Comparison of ENCODE assay signal across 1 cellular context in genomic region chr13:68056816-68057710, GRCh38.
TF ChIP-seq lines count a peak whose summit lies in the region.

No MANE protein-coding gene starts in this region.

TF ChIP-seq in HepG2, 621 proteins besides CTCF, POLR2A, EP300 and RAD21 (continued from another document and continues in another):
- TF ChIP-seq ZBTB40 (IDR thresholded peaks at IDR 0.05), result no peak
- no peak for TF ChIP-seq ZBTB40 (CRISPR knock-in tag; IDR thresholded peaks at IDR 0.05)
- peak; percentile 52; the same call in 1 of the 2 replicates for TF ChIP-seq GATAD2A (CRISPR knock-in tag; IDR thresholded peaks at IDR 0.05)
- no peak for TF ChIP-seq TP53 (CRISPR knock-in tag; conservative IDR thresholded peaks at IDR 0.05)
- no peak for TF ChIP-seq KAT2B (IDR thresholded peaks at IDR 0.05; ENCODE audit: borderline replicate concordance, low read depth, low read length)
- no peak for TF ChIP-seq ZNF484 (CRISPR knock-in tag; IDR thresholded peaks at IDR 0.05; ENCODE audit: borderline replicate concordance, low read depth)
- TF ChIP-seq ZSCAN29 (CRISPR knock-in tag; conservative IDR thresholded peaks at IDR 0.05), result no peak
- no peak for TF ChIP-seq RFX1 (IDR thresholded peaks at IDR 0.05)
- no peak for TF ChIP-seq RAD51 (IDR thresholded peaks at IDR 0.05; ENCODE audit: borderline replicate concordance)
- no peak for TF ChIP-seq ZNF550 (CRISPR knock-in tag; IDR thresholded peaks at IDR 0.05; ENCODE audit: borderline replicate concordance)
- TF ChIP-seq HIVEP1 (CRISPR knock-in tag; IDR thresholded peaks at IDR 0.05), result no peak
- TF ChIP-seq USF2 (IDR thresholded peaks at IDR 0.05; ENCODE audit: low read depth, low read length), result no peak
- TF ChIP-seq USF2 (CRISPR knock-in tag; IDR thresholded peaks at IDR 0.05; ENCODE audit: borderline replicate concordance), result no peak
- no peak for TF ChIP-seq SKI (IDR thresholded peaks at IDR 0.05; ENCODE audit: partially characterized antibody)
- no peak for TF ChIP-seq ZNF605 (CRISPR knock-in tag; IDR thresholded peaks at IDR 0.05)
- no peak for TF ChIP-seq HINFP (CRISPR knock-in tag; IDR thresholded peaks at IDR 0.05; ENCODE audit: low read depth)
- no peak for TF ChIP-seq ZNF724P (CRISPR knock-in tag; IDR thresholded peaks at IDR 0.05; ENCODE audit: borderline replicate concordance)
- TF ChIP-seq FOSL1 (CRISPR knock-in tag; IDR thresholded peaks at IDR 0.05; ENCODE audit: borderline replicate concordance), result peak; percentile 47; the same call in 1 of the 2 replicates
- no peak for TF ChIP-seq HNF4A (CRISPR knock-in tag; IDR thresholded peaks at IDR 0.05)
- no peak for TF ChIP-seq MBD4 (IDR thresholded peaks at IDR 0.05; ENCODE audit: borderline replicate concordance, low read length)
- no peak for TF ChIP-seq IKZF1 (IDR thresholded peaks at IDR 0.05)
- TF ChIP-seq POGZ (CRISPR knock-in tag; IDR thresholded peaks at IDR 0.05), result 0 out of 2 replicates have a peak, but pooled peaks have one; percentile 29
- no peak for TF ChIP-seq ATF1 (CRISPR knock-in tag; IDR thresholded peaks at IDR 0.05)
- peak; percentile 73 for TF ChIP-seq JUND (CRISPR knock-in tag; IDR thresholded peaks at IDR 0.05)
- TF ChIP-seq ZNF337 (CRISPR knock-in tag; IDR thresholded peaks at IDR 0.05; ENCODE audit: borderline replicate concordance, low read depth), result no peak
- TF ChIP-seq TEF (CRISPR knock-in tag; IDR thresholded peaks at IDR 0.05), result peak; percentile 47; the same call in 1 of the 2 replicates
- TF ChIP-seq FOXK1 (CRISPR knock-in tag; IDR thresholded peaks at IDR 0.05; ENCODE audit: borderline replicate concordance, low read depth), result peak; percentile 72; the same call in 1 of the 2 replicates
- TF ChIP-seq SALL1 (CRISPR knock-in tag; IDR thresholded peaks at IDR 0.05), result no peak
- TF ChIP-seq ZBED4 (CRISPR knock-in tag; IDR thresholded peaks at IDR 0.05; ENCODE audit: borderline replicate concordance), result no peak
- peak; percentile 28; the same call in 1 of the 2 replicates for TF ChIP-seq FOXO1 (CRISPR knock-in tag; IDR thresholded peaks at IDR 0.05)
- no peak for TF ChIP-seq ZNF318 (CRISPR knock-in tag; IDR thresholded peaks at IDR 0.05)
- TF ChIP-seq ZEB1 (IDR thresholded peaks at IDR 0.05; ENCODE audit: insufficient replicate concordance, low read depth), result no peak
- no peak for TF ChIP-seq ZNF546 (CRISPR knock-in tag; conservative IDR thresholded peaks at IDR 0.05)
